Comparison of ENCODE assay signal across 10 cellular contexts in genomic region chr15:89401636-89402252, GRCh38.
DNase-seq lines count a peak whose midpoint lies in the region; ATAC-seq and TF ChIP-seq lines count a peak whose summit lies in the region.
"Had no signal": no experiment of that assay in that cellular context is flagged by ENCODE, and none has a peak within 500 bp of the region (broad histone marks: within the 10 kb centered on the region; RNA-seq: fewer than 3 reads in every experiment).

No MANE protein-coding gene starts in this region.

- in situ Hi-C loops in GM13976 (cut with MboI; ENCODE audit: low sequenced_read_pairs, unreplicated experiment) = no loop called here

- no peak for ATAC-seq in HG03045 (IDR thresholded peaks at IDR 0.05; ENCODE audit: unreplicated experiment)

- TF ChIP-seq CTCF in brain (conservative IDR thresholded peaks at IDR 0.05) = no peak
- TF ChIP-seq CTCF in GM13976 (IDR thresholded peaks at IDR 0.05; ENCODE audit: borderline replicate concordance, control extremely low read depth, extremely low read depth, insufficient read depth, missing control alignments) = no peak

- no peak for DNase-seq in T-helper 2 cell treated with Interferon-gamma antibody and Interleukin-4, amounts not matched to agents 5 μg/mL and 100 μg/mL, for 36 hours (ENCODE audit: low spot score)
- DNase-seq in T-helper 2 cell (no peak), NCI-H460 (ENCODE audit: extremely low read depth, low read depth) (peak; percentile 23), skeletal muscle cell (ENCODE audit: low read depth) (peak; percentile 22), NCI-H2107 (lab: John Stamatoyannopoulos, UW) (no peak), GM13976 (ENCODE audit: low spot score) (no peak)
- DNase-seq: cerebellar nuclear complex, NCI-H2081 had no signal

- H3K4me1 Mint-ChIP-seq in T-helper 2 cell treated with Interferon-gamma antibody and Interleukin-4, amounts not matched to agents 5 μg/mL and 100 μg/mL, for 36 hours (ENCODE audit: low read depth) = peaks cover 21% of the 10 kb centered on the region
- H3K4me1 Mint-ChIP-seq in brain = peaks cover 87% of the 10 kb centered on the region

- H3K9me3 Mint-ChIP-seq in T-helper 2 cell treated with Interferon-gamma antibody and Interleukin-4, amounts not matched to agents 5 μg/mL and 100 μg/mL, for 36 hours = no peaks in the 10 kb centered on the region
- peaks cover 0 to 12% (median 5%) of the 10 kb centered on the region in 5 experiments for H3K9me3 Mint-ChIP-seq in brain

- no peak overlapping the region for H3K27ac Mint-ChIP-seq in T-helper 2 cell treated with Interferon-gamma antibody and Interleukin-4, amounts not matched to agents 5 μg/mL and 100 μg/mL, for 36 hours
- H3K27ac Mint-ChIP-seq in brain = peak overlapping the region; percentile 90 to 99 (median 96)

- H3K4me3 Mint-ChIP-seq in T-helper 2 cell treated with Interferon-gamma antibody and Interleukin-4, amounts not matched to agents 5 μg/mL and 100 μg/mL, for 36 hours = peak overlapping the region; percentile 42
- peak overlapping the region; percentile 84 to 95 (median 92) for H3K4me3 Mint-ChIP-seq in brain

- peak overlapping the region; percentile 9 for H3K4me3 ChIP-seq in skeletal muscle cell (ENCODE audit: low read depth, low read length)

- no peaks in the 10 kb centered on the region for H3K36me3 Mint-ChIP-seq in T-helper 2 cell treated with Interferon-gamma antibody and Interleukin-4, amounts not matched to agents 5 μg/mL and 100 μg/mL, for 36 hours (ENCODE audit: low read depth)
- H3K36me3 Mint-ChIP-seq in brain = peaks cover 14% of the 10 kb centered on the region

- peaks cover 82% of the 10 kb centered on the region for H3K27me3 Mint-ChIP-seq in T-helper 2 cell treated with Interferon-gamma antibody and Interleukin-4, amounts not matched to agents 5 μg/mL and 100 μg/mL, for 36 hours (ENCODE audit: low read depth)
- H3K27me3 Mint-ChIP-seq in brain = peaks cover 34% of the 10 kb centered on the region

Comparison
In these comparisons a context has a peak if more than half of its experiments do, and no peak if none do; other contexts are left out.
1. DNase-seq: peak in NCI-H460 (single experiment) and skeletal muscle cell (single experiment); none in T-helper 2 cell treated with Interferon-gamma antibody and Interleukin-4, amounts not matched to agents 5 μg/mL and 100 μg/mL, for 36 hours (single experiment), T-helper 2 cell (0 of 5), NCI-H2107 (single experiment) and GM13976 (single experiment).